2 cellular contexts compared by ENCODE assay signal in the genomic region with DNA sequence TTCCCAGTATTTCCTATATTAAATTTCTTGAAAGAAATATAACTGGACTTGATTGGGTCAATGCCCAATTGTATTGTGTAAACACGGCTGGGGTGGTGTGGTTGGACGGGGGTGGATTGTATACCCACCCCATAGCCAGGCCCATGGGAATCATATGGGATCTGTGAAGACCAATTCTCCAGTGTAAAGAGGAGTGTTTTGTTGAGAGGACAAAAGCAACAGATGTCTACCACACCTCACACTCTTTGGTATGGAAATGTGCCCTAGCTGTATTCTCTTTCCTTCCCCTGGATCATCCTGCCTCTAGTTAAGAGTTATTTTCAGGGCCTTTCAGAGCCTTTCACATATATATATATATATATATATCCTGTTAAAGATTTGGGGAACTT.
TF ChIP-seq lines count a peak whose summit lies in the region.

No MANE protein-coding gene starts in this region.

TF ChIP-seq in GM23338, 12 proteins besides CTCF, POLR2A, EP300 and RAD21 (continued from another document):
- TF ChIP-seq, protein P1, sequence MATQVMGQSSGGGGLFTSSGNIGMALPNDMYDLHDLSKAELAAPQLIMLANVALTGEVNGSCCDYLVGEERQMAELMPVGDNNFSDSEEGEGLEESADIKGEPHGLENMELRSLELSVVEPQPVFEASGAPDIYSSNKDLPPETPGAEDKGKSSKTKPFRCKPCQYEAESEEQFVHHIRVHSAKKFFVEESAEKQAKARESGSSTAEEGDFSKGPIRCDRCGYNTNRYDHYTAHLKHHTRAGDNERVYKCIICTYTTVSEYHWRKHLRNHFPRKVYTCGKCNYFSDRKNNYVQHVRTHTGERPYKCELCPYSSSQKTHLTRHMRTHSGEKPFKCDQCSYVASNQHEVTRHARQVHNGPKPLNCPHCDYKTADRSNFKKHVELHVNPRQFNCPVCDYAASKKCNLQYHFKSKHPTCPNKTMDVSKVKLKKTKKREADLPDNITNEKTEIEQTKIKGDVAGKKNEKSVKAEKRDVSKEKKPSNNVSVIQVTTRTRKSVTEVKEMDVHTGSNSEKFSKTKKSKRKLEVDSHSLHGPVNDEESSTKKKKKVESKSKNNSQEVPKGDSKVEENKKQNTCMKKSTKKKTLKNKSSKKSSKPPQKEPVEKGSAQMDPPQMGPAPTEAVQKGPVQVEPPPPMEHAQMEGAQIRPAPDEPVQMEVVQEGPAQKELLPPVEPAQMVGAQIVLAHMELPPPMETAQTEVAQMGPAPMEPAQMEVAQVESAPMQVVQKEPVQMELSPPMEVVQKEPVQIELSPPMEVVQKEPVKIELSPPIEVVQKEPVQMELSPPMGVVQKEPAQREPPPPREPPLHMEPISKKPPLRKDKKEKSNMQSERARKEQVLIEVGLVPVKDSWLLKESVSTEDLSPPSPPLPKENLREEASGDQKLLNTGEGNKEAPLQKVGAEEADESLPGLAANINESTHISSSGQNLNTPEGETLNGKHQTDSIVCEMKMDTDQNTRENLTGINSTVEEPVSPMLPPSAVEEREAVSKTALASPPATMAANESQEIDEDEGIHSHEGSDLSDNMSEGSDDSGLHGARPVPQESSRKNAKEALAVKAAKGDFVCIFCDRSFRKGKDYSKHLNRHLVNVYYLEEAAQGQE (IDR thresholded peaks at IDR 0.05; ENCODE audit: unreplicated experiment), result no peak
- TF ChIP-seq JUNB (IDR thresholded peaks at IDR 0.05; ENCODE audit: unreplicated experiment) (no peak), EZH2 (IDR thresholded peaks at IDR 0.05; ENCODE audit: low read depth, unreplicated experiment) (no peak), CREB1 (CRISPR knock-in tag; IDR thresholded peaks at IDR 0.05; ENCODE audit: low read depth) (no peak), ETS1 (IDR thresholded peaks at IDR 0.05) (no peak), ZNF331 (CRISPR knock-in tag; IDR thresholded peaks at IDR 0.05; ENCODE audit: low read depth) (no peak), ZNF114 (CRISPR knock-in tag; IDR thresholded peaks at IDR 0.05) (no peak), POLR2AphosphoS5 (IDR thresholded peaks at IDR 0.05; ENCODE audit: low read depth) (no peak)
- TF ChIP-seq, protein P2, sequence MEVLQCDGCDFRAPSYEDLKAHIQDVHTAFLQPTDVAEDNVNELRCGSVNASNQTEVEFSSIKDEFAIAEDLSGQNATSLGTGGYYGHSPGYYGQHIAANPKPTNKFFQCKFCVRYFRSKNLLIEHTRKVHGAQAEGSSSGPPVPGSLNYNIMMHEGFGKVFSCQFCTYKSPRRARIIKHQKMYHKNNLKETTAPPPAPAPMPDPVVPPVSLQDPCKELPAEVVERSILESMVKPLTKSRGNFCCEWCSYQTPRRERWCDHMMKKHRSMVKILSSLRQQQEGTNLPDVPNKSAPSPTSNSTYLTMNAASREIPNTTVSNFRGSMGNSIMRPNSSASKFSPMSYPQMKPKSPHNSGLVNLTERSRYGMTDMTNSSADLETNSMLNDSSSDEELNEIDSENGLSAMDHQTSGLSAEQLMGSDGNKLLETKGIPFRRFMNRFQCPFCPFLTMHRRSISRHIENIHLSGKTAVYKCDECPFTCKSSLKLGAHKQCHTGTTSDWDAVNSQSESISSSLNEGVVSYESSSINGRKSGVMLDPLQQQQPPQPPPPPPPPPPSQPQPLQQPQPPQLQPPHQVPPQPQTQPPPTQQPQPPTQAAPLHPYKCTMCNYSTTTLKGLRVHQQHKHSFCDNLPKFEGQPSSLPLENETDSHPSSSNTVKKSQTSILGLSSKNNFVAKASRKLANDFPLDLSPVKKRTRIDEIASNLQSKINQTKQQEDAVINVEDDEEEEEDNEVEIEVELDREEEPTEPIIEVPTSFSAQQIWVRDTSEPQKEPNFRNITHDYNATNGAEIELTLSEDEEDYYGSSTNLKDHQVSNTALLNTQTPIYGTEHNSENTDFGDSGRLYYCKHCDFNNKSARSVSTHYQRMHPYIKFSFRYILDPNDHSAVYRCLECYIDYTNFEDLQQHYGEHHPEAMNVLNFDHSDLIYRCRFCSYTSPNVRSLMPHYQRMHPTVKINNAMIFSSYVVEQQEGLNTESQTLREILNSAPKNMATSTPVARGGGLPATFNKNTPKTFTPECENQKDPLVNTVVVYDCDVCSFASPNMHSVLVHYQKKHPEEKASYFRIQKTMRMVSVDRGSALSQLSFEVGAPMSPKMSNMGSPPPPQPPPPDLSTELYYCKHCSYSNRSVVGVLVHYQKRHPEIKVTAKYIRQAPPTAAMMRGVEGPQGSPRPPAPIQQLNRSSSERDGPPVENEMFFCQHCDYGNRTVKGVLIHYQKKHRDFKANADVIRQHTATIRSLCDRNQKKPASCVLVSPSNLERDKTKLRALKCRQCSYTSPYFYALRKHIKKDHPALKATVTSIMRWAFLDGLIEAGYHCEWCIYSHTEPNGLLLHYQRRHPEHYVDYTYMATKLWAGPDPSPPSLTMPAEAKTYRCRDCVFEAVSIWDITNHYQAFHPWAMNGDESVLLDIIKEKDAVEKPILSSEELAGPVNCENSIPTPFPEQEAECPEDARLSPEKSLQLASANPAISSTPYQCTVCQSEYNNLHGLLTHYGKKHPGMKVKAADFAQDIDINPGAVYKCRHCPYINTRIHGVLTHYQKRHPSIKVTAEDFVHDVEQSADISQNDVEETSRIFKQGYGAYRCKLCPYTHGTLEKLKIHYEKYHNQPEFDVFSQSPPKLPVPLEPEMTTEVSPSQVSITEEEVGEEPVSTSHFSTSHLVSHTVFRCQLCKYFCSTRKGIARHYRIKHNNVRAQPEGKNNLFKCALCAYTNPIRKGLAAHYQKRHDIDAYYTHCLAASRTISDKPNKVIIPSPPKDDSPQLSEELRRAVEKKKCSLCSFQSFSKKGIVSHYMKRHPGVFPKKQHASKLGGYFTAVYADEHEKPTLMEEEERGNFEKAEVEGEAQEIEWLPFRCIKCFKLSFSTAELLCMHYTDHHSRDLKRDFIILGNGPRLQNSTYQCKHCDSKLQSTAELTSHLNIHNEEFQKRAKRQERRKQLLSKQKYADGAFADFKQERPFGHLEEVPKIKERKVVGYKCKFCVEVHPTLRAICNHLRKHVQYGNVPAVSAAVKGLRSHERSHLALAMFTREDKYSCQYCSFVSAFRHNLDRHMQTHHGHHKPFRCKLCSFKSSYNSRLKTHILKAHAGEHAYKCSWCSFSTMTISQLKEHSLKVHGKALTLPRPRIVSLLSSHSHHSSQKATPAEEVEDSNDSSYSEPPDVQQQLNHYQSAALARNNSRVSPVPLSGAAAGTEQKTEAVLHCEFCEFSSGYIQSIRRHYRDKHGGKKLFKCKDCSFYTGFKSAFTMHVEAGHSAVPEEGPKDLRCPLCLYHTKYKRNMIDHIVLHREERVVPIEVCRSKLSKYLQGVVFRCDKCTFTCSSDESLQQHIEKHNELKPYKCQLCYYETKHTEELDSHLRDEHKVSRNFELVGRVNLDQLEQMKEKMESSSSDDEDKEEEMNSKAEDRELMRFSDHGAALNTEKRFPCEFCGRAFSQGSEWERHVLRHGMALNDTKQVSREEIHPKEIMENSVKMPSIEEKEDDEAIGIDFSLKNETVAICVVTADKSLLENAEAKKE (CRISPR knock-in tag; IDR thresholded peaks at IDR 0.05), result no peak

TF ChIP-seq in WTC11, 78 proteins besides CTCF, POLR2A, EP300 and RAD21 (continued from another document):
- no peak for TF ChIP-seq AFF4 (CRISPR knock-in tag; IDR thresholded peaks at IDR 0.05; ENCODE audit: borderline replicate concordance)
